ENCODE assay signal across 38 cellular contexts in genomic region chr2:223530811-223531210, GRCh38.
"Had no signal": no experiment of that assay in that cellular context is flagged by ENCODE, and none has a peak within 500 bp of the region (broad histone marks: within the 10 kb centered on the region; RNA-seq: fewer than 3 reads in every experiment).

No MANE protein-coding gene starts in this region.

- H3K4me1 ChIP-seq: adrenal gland, ascending aorta, body of pancreas, breast epithelium had no signal

- DNase-seq: activated effector memory CD4-positive, alpha-beta T cell treated with anti-CD3 and anti-CD28 coated beads, Interleukin-2, amount 50 U/mL, for 16 hours; activated effector memory CD4-positive, alpha-beta T cell treated with Interleukin-2 at 50 U/mL for 16 hours; activated gamma-delta T cell; activated gamma-delta T cell treated with Interleukin-2 at 50 U/mL for 16 hours; activated naive CD4-positive, alpha-beta T cell; activated naive CD4-positive, alpha-beta T cell treated with anti-CD3 and anti-CD28 coated beads for 36 hours; activated naive CD4-positive, alpha-beta T cell treated with anti-CD3 and anti-CD28 coated beads, Interleukin-2, amount 10 ng/mL, durations not matched to agents 7 days and 5 days; activated naive CD4-positive, alpha-beta T cell treated with anti-CD3 and anti-CD28 coated beads, Interleukin-2, amount 50 U/mL, for 16 hours; activated naive CD4-positive, alpha-beta T cell treated with Interleukin-2 at 50 U/mL for 16 hours; activated naive CD8-positive, alpha-beta T cell treated with anti-CD3 and anti-CD28 coated beads for 36 hours; activated naive CD8-positive, alpha-beta T cell treated with anti-CD3 and anti-CD28 coated beads, Interleukin-2, amount 10 ng/mL, durations not matched to agents 7 days and 5 days; activated naive CD8-positive, alpha-beta T cell treated with anti-CD3 and anti-CD28 coated beads, Interleukin-2, amount 50 U/mL, for 24 hours; activated T-cell treated with anti-CD3 and anti-CD28 coated beads, Interleukin-2, amount 50 U/mL, for 1 hour; activated T-cell treated with anti-CD3 and anti-CD28 coated beads, Interleukin-2, amount 50 U/mL, for 24 hours; activated T-cell treated with anti-CD3 and anti-CD28 coated beads, Interleukin-2, amount 50 U/mL, for 4 hours; activated T-cell treated with anti-CD3 and anti-CD28 coated beads, Interleukin-2, amount 50 U/mL, for 48 hours; activated T-cell treated with anti-CD3 and anti-CD28 coated beads, Interleukin-2, amount 50 U/mL, for 72 hours; adrenal gland; amniotic stem cell; amygdala; anterior cingulate cortex; aorta; body of pancreas; brain microvascular endothelial cell; caudate nucleus; central memory CD4-positive, alpha-beta T cell; cerebellar nuclear complex had no signal

- H3K36me3 Mint-ChIP-seq: activated naive CD4-positive, alpha-beta T cell treated with anti-CD3 and anti-CD28 coated beads, Interleukin-2, amount 10 ng/mL, durations not matched to agents 7 days and 5 days; activated naive CD4-positive, alpha-beta T cell treated with anti-CD3 and anti-CD28 coated beads, Interleukin-2, amount 50 U/mL, for 24 hours; activated naive CD4-positive, alpha-beta T cell treated with anti-CD3 and anti-CD28 coated beads, Interleukin-2, amount 50 U/mL, for 72 hours; activated naive CD8-positive, alpha-beta T cell; activated naive CD8-positive, alpha-beta T cell treated with anti-CD3 and anti-CD28 coated beads for 36 hours; activated naive CD8-positive, alpha-beta T cell treated with anti-CD3 and anti-CD28 coated beads, Interleukin-2, amount 10 ng/mL, durations not matched to agents 7 days and 5 days; brain had no signal

- H3K36me3 ChIP-seq: adrenal gland, ascending aorta, brain microvascular endothelial cell, breast epithelium, cardiac muscle cell had no signal

- ATAC-seq: activated naive CD4-positive, alpha-beta T cell treated with anti-CD3 and anti-CD28 coated beads, Interleukin-2, amount 50 U/mL, for 72 hours; activated naive CD8-positive, alpha-beta T cell treated with anti-CD3 and anti-CD28 coated beads, Interleukin-2, amount 50 U/mL, for 24 hours; activated T-cell treated with anti-CD3 and anti-CD28 coated beads, Interleukin-2, amount 50 U/mL, for 4 hours; activated T-cell treated with anti-CD3 and anti-CD28 coated beads, Interleukin-2, amount 50 U/mL, for 72 hours; activated T-helper 17 cell treated with anti-CD3 and anti-CD28 coated beads, Interleukin-2, amount 50 U/mL, for 72 hours; body of pancreas had no signal

- H3K9me3 Mint-ChIP-seq: activated naive CD4-positive, alpha-beta T cell treated with anti-CD3 and anti-CD28 coated beads, Interleukin-2, amount 10 ng/mL, durations not matched to agents 7 days and 5 days; activated naive CD4-positive, alpha-beta T cell treated with anti-CD3 and anti-CD28 coated beads, Interleukin-2, amount 50 U/mL, for 24 hours; activated naive CD4-positive, alpha-beta T cell treated with anti-CD3 and anti-CD28 coated beads, Interleukin-2, amount 50 U/mL, for 72 hours; activated T-cell treated with anti-CD3 and anti-CD28 coated beads, Interleukin-2, amount 50 U/mL, for 4 hours; activated T-cell treated with anti-CD3 and anti-CD28 coated beads, Interleukin-2, amount 50 U/mL, for 72 hours; activated T-helper 1 cell treated with anti-CD3 and anti-CD28 coated beads, Interleukin-12 subunit alpha, Interleukin-12 subunit beta, Interleukin-2, Interleukin-4 antibody, amounts not matched to agents 30 ng/mL and 10 ng/mL and 1 ng/mL, durations not matched to agents 14 hours and 24 hours and 36 hours; activated T-helper 17 cell treated with anti-CD3 and anti-CD28 coated beads, Interleukin-2, amount 50 U/mL, for 72 hours; activated T-helper 2 cell treated with anti-CD3 and anti-CD28 coated beads, Interferon-gamma antibody, Interleukin-2, Interleukin-4, amounts not matched to agents 10 μg/mL and 5 μg/mL and 100 μg/mL, durations not matched to agents 14 hours and 24 hours and 36 hours; central memory CD8-positive, alpha-beta T cell had no signal

- H3K4me3 Mint-ChIP-seq: activated naive CD4-positive, alpha-beta T cell treated with anti-CD3 and anti-CD28 coated beads for 36 hours; activated naive CD4-positive, alpha-beta T cell treated with anti-CD3 and anti-CD28 coated beads, Interleukin-2, amount 10 ng/mL, durations not matched to agents 7 days and 5 days; activated naive CD4-positive, alpha-beta T cell treated with anti-CD3 and anti-CD28 coated beads, Interleukin-2, amount 50 U/mL, for 24 hours; activated naive CD8-positive, alpha-beta T cell; activated naive CD8-positive, alpha-beta T cell treated with anti-CD3 and anti-CD28 coated beads for 36 hours; activated naive CD8-positive, alpha-beta T cell treated with anti-CD3 and anti-CD28 coated beads, Interleukin-2, amount 10 ng/mL, durations not matched to agents 7 days and 5 days; activated naive CD8-positive, alpha-beta T cell treated with anti-CD3 and anti-CD28 coated beads, Interleukin-2, amount 50 U/mL, for 24 hours; activated T-cell treated with anti-CD3 and anti-CD28 coated beads, Interleukin-2, amount 50 U/mL, for 24 hours; activated T-cell treated with anti-CD3 and anti-CD28 coated beads, Interleukin-2, amount 50 U/mL, for 4 hours; activated T-cell treated with anti-CD3 and anti-CD28 coated beads, Interleukin-2, amount 50 U/mL, for 72 hours; activated T-helper 1 cell treated with anti-CD3 and anti-CD28 coated beads, Interleukin-12 subunit alpha, Interleukin-12 subunit beta, Interleukin-2, Interleukin-4 antibody, amounts not matched to agents 30 ng/mL and 10 ng/mL and 1 ng/mL, durations not matched to agents 14 hours and 24 hours and 36 hours; activated T-helper 17 cell treated with anti-CD3 and anti-CD28 coated beads, Interleukin-2, amount 50 U/mL, for 72 hours; brain; central memory CD8-positive, alpha-beta T cell had no signal

- H3K4me3 ChIP-seq: adrenal gland, ascending aorta, body of pancreas, breast epithelium, cardiac muscle cell had no signal

- H3K4me1 Mint-ChIP-seq: activated naive CD4-positive, alpha-beta T cell treated with anti-CD3 and anti-CD28 coated beads, Interleukin-2, amount 10 ng/mL, durations not matched to agents 7 days and 5 days; activated naive CD4-positive, alpha-beta T cell treated with anti-CD3 and anti-CD28 coated beads, Interleukin-2, amount 50 U/mL, for 24 hours; activated naive CD8-positive, alpha-beta T cell treated with anti-CD3 and anti-CD28 coated beads for 36 hours; activated naive CD8-positive, alpha-beta T cell treated with anti-CD3 and anti-CD28 coated beads, Interleukin-2, amount 10 ng/mL, durations not matched to agents 7 days and 5 days; activated naive CD8-positive, alpha-beta T cell treated with anti-CD3 and anti-CD28 coated beads, Interleukin-2, amount 50 U/mL, for 24 hours; activated T-helper 17 cell treated with anti-CD3 and anti-CD28 coated beads, Interleukin-2, amount 50 U/mL, for 72 hours; central memory CD8-positive, alpha-beta T cell had no signal

- H3K27ac ChIP-seq: adrenal gland, ascending aorta, body of pancreas, brain microvascular endothelial cell, breast epithelium, cardiac muscle cell had no signal

- H3K9me3 ChIP-seq: adrenal gland, ascending aorta, body of pancreas, breast epithelium had no signal

- H3K27me3 ChIP-seq: adrenal gland, ascending aorta, body of pancreas, brain microvascular endothelial cell, breast epithelium, cardiac muscle cell had no signal

- H3K27me3 Mint-ChIP-seq: activated naive CD4-positive, alpha-beta T cell treated with anti-CD3 and anti-CD28 coated beads, Interleukin-2, amount 10 ng/mL, durations not matched to agents 7 days and 5 days; activated naive CD8-positive, alpha-beta T cell treated with anti-CD3 and anti-CD28 coated beads for 36 hours; activated T-cell treated with anti-CD3 and anti-CD28 coated beads, Interleukin-2, amount 50 U/mL, for 24 hours; activated T-helper 17 cell treated with anti-CD3 and anti-CD28 coated beads, Interleukin-2, amount 50 U/mL, for 72 hours had no signal

- H3K27ac Mint-ChIP-seq: activated naive CD4-positive, alpha-beta T cell treated with anti-CD3 and anti-CD28 coated beads for 36 hours; activated naive CD4-positive, alpha-beta T cell treated with anti-CD3 and anti-CD28 coated beads, Interleukin-2, amount 10 ng/mL, durations not matched to agents 7 days and 5 days; activated naive CD4-positive, alpha-beta T cell treated with anti-CD3 and anti-CD28 coated beads, Interleukin-2, amount 50 U/mL, for 24 hours; activated naive CD4-positive, alpha-beta T cell treated with anti-CD3 and anti-CD28 coated beads, Interleukin-2, amount 50 U/mL, for 72 hours; activated naive CD8-positive, alpha-beta T cell; activated naive CD8-positive, alpha-beta T cell treated with anti-CD3 and anti-CD28 coated beads for 36 hours; activated naive CD8-positive, alpha-beta T cell treated with anti-CD3 and anti-CD28 coated beads, Interleukin-2, amount 10 ng/mL, durations not matched to agents 7 days and 5 days; activated naive CD8-positive, alpha-beta T cell treated with anti-CD3 and anti-CD28 coated beads, Interleukin-2, amount 50 U/mL, for 24 hours; activated T-cell treated with anti-CD3 and anti-CD28 coated beads, Interleukin-2, amount 50 U/mL, for 24 hours; activated T-cell treated with anti-CD3 and anti-CD28 coated beads, Interleukin-2, amount 50 U/mL, for 72 hours; activated T-helper 1 cell treated with anti-CD3 and anti-CD28 coated beads, Interleukin-12 subunit alpha, Interleukin-12 subunit beta, Interleukin-2, Interleukin-4 antibody, amounts not matched to agents 30 ng/mL and 10 ng/mL and 1 ng/mL, durations not matched to agents 14 hours and 24 hours and 36 hours; activated T-helper 17 cell treated with anti-CD3 and anti-CD28 coated beads, Interleukin-2, amount 50 U/mL, for 72 hours; activated T-helper 2 cell treated with anti-CD3 and anti-CD28 coated beads, Interferon-gamma antibody, Interleukin-2, Interleukin-4, amounts not matched to agents 10 μg/mL and 5 μg/mL and 100 μg/mL, durations not matched to agents 14 hours and 24 hours and 36 hours; brain had no signal
